In genomic region chr15:71506946-71507345, GRCh38 we compare ENCODE assay signal across 25 cellular contexts.
A peak's percentile ranks its signal among the peaks of the same experiment; 100 is the strongest.
DNase-seq lines count a peak whose midpoint lies in the region; ATAC-seq, FAIRE-seq and TF ChIP-seq lines count a peak whose summit lies in the region.
"Had no signal": no experiment of that assay in that cellular context is flagged by ENCODE, and none has a peak within 500 bp of the region (broad histone marks: within the 10 kb centered on the region; RNA-seq: fewer than 3 reads in every experiment).

No MANE protein-coding gene starts in this region.

- no peak for ATAC-seq in HG02840 (IDR thresholded peaks at IDR 0.05; ENCODE audit: low FRiP score, unreplicated experiment)
- ATAC-seq in HG03439 (IDR thresholded peaks at IDR 0.05; ENCODE audit: unreplicated experiment): no peak
- ATAC-seq: HCT116 had no signal

- TF ChIP-seq CTCF in GM06990 (IDR thresholded peaks at IDR 0.05; ENCODE audit: insufficient read depth, low read length, poor library complexity, severe bottlenecking): no peak

- no peak overlapping the region for H3K4me3 ChIP-seq in GM06990 (replicated peaks; ENCODE audit: low read depth, low read length)
- H3K4me3 ChIP-seq: SK-N-MC had no signal

- DNase-seq in GM06990 (ENCODE audit: extremely low read depth, insufficient read length) (peak; percentile 11), GM12892 (ENCODE audit: insufficient read length) (no peak), DMS53 treated with DMSO at 0.1 percent for 48 hours (lab: John Stamatoyannopoulos, UW; ENCODE audit: unreplicated experiment) (no peak)
- DNase-seq: 8988T; ACHN; BE2C; CD8-positive, alpha-beta memory T cell; DMS 273 treated with DMSO at 0.1 percent for 48 hours; DMS79 treated with DMSO at 0.1 percent for 48 hours; GF-D8; IMR-90; KG1; MM.1S; NCI-H2029; NCI-H446 treated with DMSO at 0.1 percent for 48 hours; NCI-H526; SIG-M5 had no signal

- peak overlapping the region; percentile 24 for H3K27ac ChIP-seq in angular gyrus (ENCODE audit: low read depth, low read length)
- peak overlapping the region; percentile 10 for H3K27ac ChIP-seq in layer of hippocampus (ENCODE audit: low read depth, low read length)
- H3K27ac ChIP-seq: SK-N-MC had no signal

- H3K27me3 ChIP-seq in GM06990 (replicated peaks; ENCODE audit: control insufficient read depth, insufficient read depth, low read length): no peaks in the 10 kb centered on the region
- no peaks in the 10 kb centered on the region for H3K27me3 ChIP-seq in layer of hippocampus (ENCODE audit: control insufficient read depth, insufficient read depth, low read length)

- no peaks in the 10 kb centered on the region for H3K36me3 ChIP-seq in GM06990 (ENCODE audit: control insufficient read depth, insufficient read depth, low read length)
- H3K36me3 ChIP-seq: BE2C had no signal

- TF ChIP-seq POLR2A in GM12892 (IDR thresholded peaks at IDR 0.05; ENCODE audit: low read depth, low read length): no peak

- FAIRE-seq in GM12892 (lab: Jason Lieb, UNC): peak; percentile 27
- FAIRE-seq: GM18507, RCC 7860 had no signal
